18 cellular contexts compared by ENCODE assay signal in the genomic region with DNA sequence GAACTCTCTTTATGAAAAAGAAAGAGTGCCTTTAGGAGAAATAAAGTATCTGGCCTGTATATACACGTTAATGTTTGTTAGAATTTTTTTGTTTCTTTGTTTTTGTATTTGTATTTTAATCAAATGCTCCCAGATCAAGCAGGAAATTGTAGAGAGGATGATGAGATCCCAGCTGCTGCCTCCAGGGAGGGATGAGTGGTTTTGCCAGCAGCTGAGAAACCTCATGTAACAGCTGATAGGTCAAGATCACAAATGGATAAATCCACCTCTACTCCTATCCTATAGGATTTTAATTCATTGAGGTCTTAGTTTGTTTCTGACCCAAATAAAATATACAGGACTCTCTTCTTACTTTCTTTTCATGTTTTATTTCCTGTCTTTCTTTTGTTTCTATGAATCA.
DNase-seq lines count a peak whose midpoint lies in the region; FAIRE-seq and TF ChIP-seq lines count a peak whose summit lies in the region.
"Had no signal": no experiment of that assay in that cellular context is flagged by ENCODE, and none has a peak within 500 bp of the region (broad histone marks: within the 10 kb centered on the region; RNA-seq: fewer than 3 reads in every experiment).

No MANE protein-coding gene starts in this region.

- DNase-seq in DMS53 (lab: John Stamatoyannopoulos, UW) (peak; percentile 78), ELR (ENCODE audit: low read depth) (peak; percentile 6), bronchial epithelial cell (ENCODE audit: low read depth) (peak; percentile 0), retina (peak; percentile 11), cortex of kidney (lab: John Stamatoyannopoulos, UW) (no peak)
- DNase-seq in stimulated activated CD4-positive, alpha-beta T cell treated with anti-CD3 and anti-CD28 coated beads, Interleukin-12 subunit alpha, Interleukin-12 subunit beta, amount 100 ng/mL, for 4 hours: no peak
- DNase-seq in activated CD8-positive, alpha-beta memory T cell treated with anti-CD3 and anti-CD28 coated beads, Interleukin-2, amount 50 U/mL, for 48 hours: no peak
- DNase-seq: CD4-positive, CD25-positive, alpha-beta regulatory T cell; DND-41; KBM-7; NCI-H1092; NCI-H1436; NCI-H187 treated with DMSO at 0.1 percent for 48 hours; NCI-H2171 treated with DMSO at 0.1 percent for 48 hours; NCI-H526 treated with DMSO at 0.1 percent for 48 hours; Peyer's patch had no signal

- no peaks in the 10 kb centered on the region for H3K36me3 ChIP-seq in bronchial epithelial cell (ENCODE audit: control insufficient read depth, insufficient read depth, low read length)
- H3K36me3 ChIP-seq: HAP-1, Peyer's patch had no signal

- H3K4me3 ChIP-seq in bronchial epithelial cell (ENCODE audit: low read depth, low read length): no peak overlapping the region
- H3K4me3 ChIP-seq: HAP-1, Peyer's patch had no signal

- no peak for TF ChIP-seq CTCF in bronchial epithelial cell (IDR thresholded peaks at IDR 0.05; ENCODE audit: insufficient read depth, low read length, severe bottlenecking)

- no peak for FAIRE-seq in bronchial epithelial cell (lab: Jason Lieb, UNC)
- FAIRE-seq: GM12891 had no signal

- no peaks in the 10 kb centered on the region for H3K27me3 ChIP-seq in bronchial epithelial cell (ENCODE audit: control insufficient read depth, insufficient read depth, low read length)
- H3K27me3 ChIP-seq: Peyer's patch had no signal

Comparison
In these comparisons a context has a peak if more than half of its experiments do, and no peak if none do; other contexts are left out.
1. DNase-seq: peak in DMS53 (single experiment), ELR (single experiment), bronchial epithelial cell (single experiment) and retina (single experiment); none in cortex of kidney (single experiment), stimulated activated CD4-positive, alpha-beta T cell treated with anti-CD3 and anti-CD28 coated beads, Interleukin-12 subunit alpha, Interleukin-12 subunit beta, amount 100 ng/mL, for 4 hours (single experiment) and activated CD8-positive, alpha-beta memory T cell treated with anti-CD3 and anti-CD28 coated beads, Interleukin-2, amount 50 U/mL, for 48 hours (single experiment).